24 cellular contexts compared by ENCODE assay signal in genomic region chr14:103485504-103485903, GRCh38. TPM values are rescaled to one million over a fixed set of nuclear protein-coding genes. Genes with fewer than 3 reads are reported as not detected.
A peak's percentile ranks its signal among the peaks of the same experiment; 100 is the strongest.
DNase-seq lines count a peak whose midpoint lies in the region; ATAC-seq and TF ChIP-seq lines count a peak whose summit lies in the region.
"Had no signal": no experiment of that assay in that cellular context is flagged by ENCODE, and none has a peak within 500 bp of the region (broad histone marks: within the 10 kb centered on the region; RNA-seq: fewer than 3 reads in every experiment).

No MANE protein-coding gene starts in this region.

- DNase-seq in activated T-cell treated with anti-CD3 and anti-CD28 coated beads, Interleukin-2, amount 50 U/mL, for 24 hours, result no peak
- DNase-seq in activated T-cell treated with anti-CD3 and anti-CD28 coated beads for 4 hours (no peak), left ventricle myocardium inferior (no peak), right cardiac atrium (no peak), SK-N-SH (no peak), substantia nigra (lab: John Stamatoyannopoulos, UW) (no peak)
- DNase-seq in effector memory CD8-positive, alpha-beta T cell, result no peak
- DNase-seq: 8988T; ACHN; AML-193; BE2C; CD4-positive, alpha-beta T cell; CD8-positive, alpha-beta memory T cell; DMS 273 treated with DMSO at 0.1 percent for 48 hours; DMS79; EL; GDM1; GM23248; H7; HCEC 1CT had no signal

- H3K4me1 ChIP-seq in left ventricle myocardium inferior (peaks cover 27% of the 10 kb centered on the region), right cardiac atrium (ENCODE audit: control insufficient read depth, insufficient read depth, low read length) (peaks cover 5% of the 10 kb centered on the region), SK-N-SH (ENCODE audit: control insufficient read depth in 1 of 2, insufficient read depth in 2 of 2, low read depth in 1 of 2, low read length in 1 of 2) (no peaks in the 10 kb centered on the region)
- H3K4me1 ChIP-seq: BE2C had no signal

- H3K9me3 ChIP-seq in left ventricle myocardium inferior (replicated peaks) (no peaks in the 10 kb centered on the region), right cardiac atrium (ENCODE audit: control insufficient read depth, low read length) (no peaks in the 10 kb centered on the region), SK-N-SH (no peaks in the 10 kb centered on the region)
- H3K9me3 ChIP-seq: A549; BE2C; BLaER1 treated with 17β-estradiol and CSF1 and Interleukin-3, amounts not matched to agents 10 nM and 100 nM had no signal

- no peak overlapping the region for H3K9ac ChIP-seq in SK-N-SH
- H3K9ac ChIP-seq: BLaER1 treated with 17β-estradiol and CSF1 and Interleukin-3, amounts not matched to agents 10 nM and 100 nM; GM23248 had no signal

- H4K20me1 ChIP-seq in SK-N-SH (ENCODE audit: insufficient read depth), result no peaks in the 10 kb centered on the region; the same call in 1 of the 2 replicates

- no peak for TF ChIP-seq EP300 in SK-N-SH (IDR thresholded peaks at IDR 0.05; ENCODE audit: borderline replicate concordance in 1 of 2, low read depth in 1 of 2, low read length in 1 of 2)

- H3K4me2 ChIP-seq in SK-N-SH, result no peak overlapping the region
- H3K4me2 ChIP-seq: A549; BLaER1 treated with 17β-estradiol and CSF1 and Interleukin-3, amounts not matched to agents 10 nM and 100 nM had no signal

- intact Hi-C loops in left ventricle myocardium inferior (cut with micrococcal nuclease) (no loop called here), right cardiac atrium (cut with DNase I) (no loop called here)

- H3K27ac Mint-ChIP-seq in activated T-cell treated with anti-CD3 and anti-CD28 coated beads, Interleukin-2, amount 50 U/mL, for 24 hours, result peak overlapping the region; percentile 37
- H3K27ac Mint-ChIP-seq in effector memory CD8-positive, alpha-beta T cell, result peak overlapping the region; percentile 12 to 54
- H3K27ac Mint-ChIP-seq: CD4-positive, alpha-beta T cell; CD8-positive, alpha-beta memory T cell had no signal

- H3K9me3 Mint-ChIP-seq in activated T-cell treated with anti-CD3 and anti-CD28 coated beads, Interleukin-2, amount 50 U/mL, for 24 hours, result no peaks in the 10 kb centered on the region
- H3K9me3 Mint-ChIP-seq in effector memory CD8-positive, alpha-beta T cell, result no peaks in the 10 kb centered on the region
- H3K9me3 Mint-ChIP-seq: CD14-positive monocyte; CD4-positive, alpha-beta T cell; CD8-positive, alpha-beta memory T cell had no signal

- H3K36me3 ChIP-seq in left ventricle myocardium inferior (peaks cover 82% of the 10 kb centered on the region), SK-N-SH (replicated peaks in 1 of 2; ENCODE audit: control insufficient read depth in 1 of 2, insufficient read depth in 2 of 2, low read length in 1 of 2) (peaks cover 42 to 48% of the 10 kb centered on the region in 2 experiments)

- ATAC-seq in right cardiac atrium, result no peak
- no peak for ATAC-seq in effector memory CD8-positive, alpha-beta T cell (replicated peaks)
- ATAC-seq: A549, GM12878 had no signal

- H3K4me3 ChIP-seq in left ventricle myocardium inferior, result no peak overlapping the region
- no peak overlapping the region for H3K4me3 ChIP-seq in right cardiac atrium (ENCODE audit: low read length)
- no peak overlapping the region for H3K4me3 ChIP-seq in SK-N-SH (ENCODE audit: low read depth in 2 of 2, low read length in 1 of 2)
- H3K4me3 ChIP-seq: A549; BLaER1 treated with 17β-estradiol and CSF1 and Interleukin-3, amounts not matched to agents 10 nM and 100 nM; GM12878; GM23248 had no signal

- H3F3A ChIP-seq in SK-N-SH (replicated peaks; ENCODE audit: insufficient read depth), result peaks cover 18% of the 10 kb centered on the region

- H3K9me2 ChIP-seq in SK-N-SH, result no peaks in the 10 kb centered on the region

- H3K27ac ChIP-seq in left ventricle myocardium inferior (replicated peaks) (peak overlapping the region; percentile 47), right cardiac atrium (ENCODE audit: low read length) (no peak overlapping the region), SK-N-SH (ENCODE audit: low read depth in 2 of 2, low read length in 1 of 2) (no peak overlapping the region), substantia nigra (ENCODE audit: low read depth, low read length, poor library complexity, severe bottlenecking) (no peak overlapping the region)
- H3K27ac ChIP-seq: A549; BLaER1 treated with 17β-estradiol and CSF1 and Interleukin-3, amounts not matched to agents 10 nM and 100 nM; GM23248 had no signal

- POLR2A ChIA-PET in SK-N-SH (lab: Yijun Ruan, JAX), result no interaction called here

- no peak for TF ChIP-seq RAD21 in SK-N-SH (IDR thresholded peaks at IDR 0.05; ENCODE audit: low read length)

- CTCF ChIA-PET in SK-N-SH (lab: Yijun Ruan, JAX), result interaction anchor here (0.6 to 4.3 kb wide), 2 partner anchors 14 kb away, joined by 3 to 37 read pairs; no protein-coding TSS in a partner anchor

- 0 out of 2 replicates have a peak, but pooled peaks cover 6% of the 10 kb centered on the region for H3K79me2 ChIP-seq in SK-N-SH (ENCODE audit: insufficient read depth)

- H3K4me1 Mint-ChIP-seq in activated T-cell treated with anti-CD3 and anti-CD28 coated beads, Interleukin-2, amount 50 U/mL, for 24 hours (ENCODE audit: low read depth), result peaks cover 9% of the 10 kb centered on the region
- H3K4me1 Mint-ChIP-seq in effector memory CD8-positive, alpha-beta T cell (ENCODE audit: low read depth in 2 of 2), result peaks cover 3 to 6% of the 10 kb centered on the region in 2 donors

- H3K27me3 ChIP-seq in left ventricle myocardium inferior (ENCODE audit: low read depth) (no peaks in the 10 kb centered on the region), right cardiac atrium (ENCODE audit: control insufficient read depth, insufficient read depth) (no peaks in the 10 kb centered on the region), SK-N-SH (ENCODE audit: insufficient read depth) (no peaks in the 10 kb centered on the region)
- H3K27me3 ChIP-seq: BE2C; BLaER1 treated with 17β-estradiol and CSF1 and Interleukin-3, amounts not matched to agents 10 nM and 100 nM had no signal

- peaks cover 76% of the 10 kb centered on the region for H3K36me3 Mint-ChIP-seq in activated T-cell treated with anti-CD3 and anti-CD28 coated beads, Interleukin-2, amount 50 U/mL, for 24 hours (ENCODE audit: low read depth)
- peaks cover 70% of the 10 kb centered on the region for H3K36me3 Mint-ChIP-seq in effector memory CD8-positive, alpha-beta T cell (ENCODE audit: insufficient read depth)

- 82% methylated on average over 2 of the region's 2 CpGs for WGBS in right cardiac atrium
- WGBS in SK-N-SH (ENCODE audit: low lambda C conversion rate), result 95% methylated on average over 2 of the region's 2 CpGs

- no peak for TF ChIP-seq CTCF in left ventricle myocardium inferior (IDR thresholded peaks at IDR 0.05; ENCODE audit: borderline replicate concordance)
- no peak for TF ChIP-seq CTCF in SK-N-SH (IDR thresholded peaks at IDR 0.05)

- no peak overlapping the region for H3K4me3 Mint-ChIP-seq in activated T-cell treated with anti-CD3 and anti-CD28 coated beads, Interleukin-2, amount 50 U/mL, for 24 hours
- H3K4me3 Mint-ChIP-seq in effector memory CD8-positive, alpha-beta T cell, result no peak overlapping the region
- H3K4me3 Mint-ChIP-seq: CD14-positive monocyte; CD4-positive, alpha-beta T cell; CD8-positive, alpha-beta memory T cell had no signal

- no peak overlapping the region for H2AFZ ChIP-seq in SK-N-SH (ENCODE audit: low read depth)
- H2AFZ ChIP-seq: GM23248 had no signal

- H3K27me3 Mint-ChIP-seq in activated T-cell treated with anti-CD3 and anti-CD28 coated beads, Interleukin-2, amount 50 U/mL, for 24 hours, result no peaks in the 10 kb centered on the region
- H3K27me3 Mint-ChIP-seq in effector memory CD8-positive, alpha-beta T cell, result no peaks in the 10 kb centered on the region
- H3K27me3 Mint-ChIP-seq: CD4-positive, alpha-beta T cell had no signal

TF ChIP-seq in SK-N-SH, 30 proteins besides CTCF, POLR2A, EP300 and RAD21:
- TF ChIP-seq MAX (IDR thresholded peaks at IDR 0.05; ENCODE audit: low read depth), result no peak
TF ChIP-seq in SK-N-SH: peak in this region for 0.

RNA-seq across cellular contexts. Expression of gene CKB, which starts 37.1 kb away (rescaled TPM):
- total RNA-seq in left ventricle myocardium inferior (661 TPM), right cardiac atrium (100 to 1,000 TPM; 478 to 697 (median 542) TPM)
- polyA plus RNA-seq in right cardiac atrium (843 TPM), SK-N-SH (2012; rRNA removed) (47.6 and 53.0 TPM in 2 replicates)
- polyA plus RNA-seq in SK-N-SH (2012; cell fraction: cytosol; rRNA removed), result 24.1 and 41.5 TPM in 2 replicates
- polyA plus RNA-seq in SK-N-SH (2012; cell fraction: nucleus; rRNA removed), result 111 and 208 TPM in 2 replicates

RNA-seq across cellular contexts. Expression of gene TRMT61A, which starts 43.5 kb away (rescaled TPM):
- total RNA-seq in left ventricle myocardium inferior (5.9 TPM), right cardiac atrium (1 to 10 TPM; 4.8 to 6.9 (median 6.5) TPM)
- polyA plus RNA-seq in right cardiac atrium (6.2 TPM), SK-N-SH (2012; rRNA removed) (15.8 and 18.1 TPM in 2 replicates)
- polyA plus RNA-seq in SK-N-SH (2012; cell fraction: cytosol; rRNA removed), result 6.9 and 12.1 TPM in 2 replicates
- polyA plus RNA-seq in SK-N-SH (2012; cell fraction: nucleus; rRNA removed), result 32.9 and 37.6 TPM in 2 replicates
